In genomic region chr6:110682460-110682853, GRCh38 we compare ENCODE assay signal across 8 cellular contexts.
DNase-seq lines count a peak whose midpoint lies in the region; ATAC-seq, FAIRE-seq and TF ChIP-seq lines count a peak whose summit lies in the region.

No MANE protein-coding gene starts in this region.

- FAIRE-seq in TTC549 (lab: Jason Lieb, UNC) = peak; percentile 77

- TF ChIP-seq CTCF in AG10803 (conservative IDR thresholded peaks at IDR 0.05; ENCODE audit: low read length) = peak; percentile 85

- DNase-seq in AG10803 (ENCODE audit: low read depth) (peak; percentile 79), NCI-H2107 (lab: John Stamatoyannopoulos, UW) (peak; percentile 70), cerebellar cortex (ENCODE audit: low spot score) (peak; percentile 90), left colon (peak; percentile 63 to 69)
- DNase-seq in stimulated activated CD4-positive, alpha-beta T cell treated with anti-CD3 and anti-CD28 coated beads, Interleukin-4, amount 100 ng/mL, for 48 hours (ENCODE audit: low read depth in 2 of 2) = peak; percentile 17 to 49

- peak; percentile 98 for ATAC-seq in GM18867 (IDR thresholded peaks at IDR 0.05; ENCODE audit: unreplicated experiment)
- peak; percentile 96 for ATAC-seq in HG03066 (IDR thresholded peaks at IDR 0.05; ENCODE audit: low read depth, unreplicated experiment)
- ATAC-seq in left colon = peak; percentile 97

- intact Hi-C loops in left colon (cut with DNase I, micrococcal nuclease) = loop anchor here in 1 of 2 donors (2.0 kb wide), 1 partner anchor 266 kb away; no protein-coding TSS in a partner anchor

- H3K4me3 ChIP-seq in AG10803 (ENCODE audit: low read length) = no peak overlapping the region

Comparison
In these comparisons a context has a peak if more than half of its experiments do, and no peak if none do; other contexts are left out.
1. DNase-seq: peak in every context shown above with its lines; median percentile 90 in cerebellar cortex; 79 in AG10803; 70 in NCI-H2107; 66 in left colon; 33 in stimulated activated CD4-positive, alpha-beta T cell treated with anti-CD3 and anti-CD28 coated beads, Interleukin-4, amount 100 ng/mL, for 48 hours.